Comparison of ENCODE assay signal across 9 cellular contexts in the genomic region with DNA sequence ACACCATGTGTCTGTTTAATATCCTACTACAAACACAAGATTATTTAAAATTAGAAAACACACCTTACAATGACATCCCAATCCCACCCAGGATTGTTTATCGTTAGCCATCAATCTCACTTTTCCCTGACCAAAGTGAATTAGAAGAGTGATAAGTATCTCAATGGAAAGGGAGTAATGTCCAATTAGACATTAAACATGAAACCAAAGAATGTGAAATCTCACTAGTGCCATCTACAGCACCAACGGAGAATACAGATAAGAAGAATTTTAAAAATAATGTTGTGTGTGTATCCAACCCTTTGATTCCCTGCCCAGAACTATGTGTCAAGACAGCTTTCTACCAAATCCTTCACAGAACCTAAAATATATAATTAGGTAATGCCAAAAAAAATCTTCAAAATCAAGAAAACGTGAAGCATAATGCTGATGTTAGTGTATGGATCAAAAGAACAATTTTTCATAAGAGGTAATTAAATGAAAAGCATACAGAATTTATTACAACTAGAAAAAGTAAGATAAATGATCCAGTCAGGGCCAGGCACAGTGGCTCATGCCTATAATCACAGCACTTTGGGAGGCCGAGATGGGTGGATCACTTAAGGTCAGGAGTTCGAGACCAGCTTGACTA.
DNase-seq lines count a peak whose midpoint lies in the region; TF ChIP-seq lines count a peak whose summit lies in the region.
"Had no signal": no experiment of that assay in that cellular context is flagged by ENCODE, and none has a peak within 500 bp of the region (broad histone marks: within the 10 kb centered on the region; RNA-seq: fewer than 3 reads in every experiment).

No MANE protein-coding gene starts in this region.

- H3K4me2 ChIP-seq in neuronal stem cell (ENCODE audit: insufficient read depth, low read length, poor library complexity, severe bottlenecking) = no peak overlapping the region

- no peak overlapping the region for H3K27ac ChIP-seq in C4-2B
- no peak overlapping the region for H3K27ac ChIP-seq in neuronal stem cell (replicated peaks; ENCODE audit: low read length)

- H3K9ac ChIP-seq in neuronal stem cell (ENCODE audit: low read depth, low read length, poor library complexity) = no peak overlapping the region

- H4K8ac ChIP-seq in neuronal stem cell (ENCODE audit: low read depth, low read length) = no peak overlapping the region

- no peak overlapping the region for H2BK5ac ChIP-seq in neuronal stem cell (ENCODE audit: low read length)

- no peak overlapping the region for H2BK15ac ChIP-seq in neuronal stem cell (ENCODE audit: low read length)

- H2AK5ac ChIP-seq in neuronal stem cell (ENCODE audit: low read depth, low read length) = no peak overlapping the region

- H2BK120ac ChIP-seq in neuronal stem cell (ENCODE audit: low read depth, low read length) = no peak overlapping the region

- WGBS in neuronal stem cell (ENCODE audit: extremely low coverage in 2 of 2, insufficient read length in 2 of 2, insufficient replicate concordance in 1 of 2), 2 donors = no CpG with 5 or more reads among the region's 5 CpGs

- peak; percentile 29 for DNase-seq in H4 (ENCODE audit: low spot score)
- DNase-seq in RKO (ENCODE audit: low spot score) = peak; percentile 72
- DNase-seq in foreskin melanocyte = peak; percentile 33
- DNase-seq in superior temporal gyrus (ENCODE audit: extremely low spot score) = peak; percentile 61
- no peak for DNase-seq in activated effector memory CD4-positive, alpha-beta T cell treated with anti-CD3 and anti-CD28 coated beads, Interleukin-2, amount 50 U/mL, for 16 hours
- no peak for DNase-seq in activated CD4-positive, alpha-beta T cell treated with anti-CD3 and anti-CD28 coated beads, Interleukin-2, amount 50 U/mL, for 48 hours
- DNase-seq in neuronal stem cell (ENCODE audit: low spot score) = no peak
- DNase-seq: left cardiac atrium had no signal

- H2BK12ac ChIP-seq in neuronal stem cell (ENCODE audit: low read length) = no peak overlapping the region

- no peaks in the 10 kb centered on the region for H3K27me3 ChIP-seq in neuronal stem cell (ENCODE audit: control insufficient read depth in 3 of 3, insufficient read depth in 3 of 3, low read depth in 1 of 3, low read length in 3 of 3)

- H3K79me1 ChIP-seq in neuronal stem cell (ENCODE audit: low read depth, low read length) = no peaks in the 10 kb centered on the region

- H3K9me3 ChIP-seq in neuronal stem cell (replicated peaks in 1 of 2; ENCODE audit: control insufficient read depth in 2 of 2, insufficient read depth in 1 of 2, low read depth in 1 of 2, low read length in 2 of 2) = no peaks in the 10 kb centered on the region

- H3K23ac ChIP-seq in neuronal stem cell (ENCODE audit: low read depth, low read length, poor library complexity) = no peak overlapping the region

- no peak overlapping the region for H3K4ac ChIP-seq in neuronal stem cell (ENCODE audit: low read length)

- no peaks in the 10 kb centered on the region for H3K4me1 ChIP-seq in neuronal stem cell (ENCODE audit: control insufficient read depth in 2 of 2, insufficient read depth in 1 of 2, low read depth in 1 of 2, low read length in 2 of 2)

- peak; percentile 87 for TF ChIP-seq CTCF in C4-2B (conservative IDR thresholded peaks at IDR 0.05)

- H3K4me3 ChIP-seq in neuronal stem cell (ENCODE audit: low read length in 2 of 2) = no peak overlapping the region

- no peaks in the 10 kb centered on the region for H3K36me3 ChIP-seq in neuronal stem cell (replicated peaks in 1 of 2; ENCODE audit: control insufficient read depth in 2 of 2, insufficient read depth in 2 of 2, low read length in 2 of 2)

- H2AFZ ChIP-seq in neuronal stem cell (ENCODE audit: low read length) = no peak overlapping the region

- no peak overlapping the region for H4K91ac ChIP-seq in neuronal stem cell (ENCODE audit: low read depth, low read length, poor library complexity)

- no peak overlapping the region for H3K14ac ChIP-seq in neuronal stem cell (ENCODE audit: low read length)

- H3K18ac ChIP-seq in neuronal stem cell (ENCODE audit: low read length) = no peak overlapping the region

Comparison
In these comparisons a context has a peak if more than half of its experiments do, and no peak if none do; other contexts are left out.
1. DNase-seq: peak in H4 (single experiment), RKO (single experiment), foreskin melanocyte (single experiment) and superior temporal gyrus (single experiment); none in activated effector memory CD4-positive, alpha-beta T cell treated with anti-CD3 and anti-CD28 coated beads, Interleukin-2, amount 50 U/mL, for 16 hours (single experiment), activated CD4-positive, alpha-beta T cell treated with anti-CD3 and anti-CD28 coated beads, Interleukin-2, amount 50 U/mL, for 48 hours (0 of 2) and neuronal stem cell (single experiment).